In the genomic region with DNA sequence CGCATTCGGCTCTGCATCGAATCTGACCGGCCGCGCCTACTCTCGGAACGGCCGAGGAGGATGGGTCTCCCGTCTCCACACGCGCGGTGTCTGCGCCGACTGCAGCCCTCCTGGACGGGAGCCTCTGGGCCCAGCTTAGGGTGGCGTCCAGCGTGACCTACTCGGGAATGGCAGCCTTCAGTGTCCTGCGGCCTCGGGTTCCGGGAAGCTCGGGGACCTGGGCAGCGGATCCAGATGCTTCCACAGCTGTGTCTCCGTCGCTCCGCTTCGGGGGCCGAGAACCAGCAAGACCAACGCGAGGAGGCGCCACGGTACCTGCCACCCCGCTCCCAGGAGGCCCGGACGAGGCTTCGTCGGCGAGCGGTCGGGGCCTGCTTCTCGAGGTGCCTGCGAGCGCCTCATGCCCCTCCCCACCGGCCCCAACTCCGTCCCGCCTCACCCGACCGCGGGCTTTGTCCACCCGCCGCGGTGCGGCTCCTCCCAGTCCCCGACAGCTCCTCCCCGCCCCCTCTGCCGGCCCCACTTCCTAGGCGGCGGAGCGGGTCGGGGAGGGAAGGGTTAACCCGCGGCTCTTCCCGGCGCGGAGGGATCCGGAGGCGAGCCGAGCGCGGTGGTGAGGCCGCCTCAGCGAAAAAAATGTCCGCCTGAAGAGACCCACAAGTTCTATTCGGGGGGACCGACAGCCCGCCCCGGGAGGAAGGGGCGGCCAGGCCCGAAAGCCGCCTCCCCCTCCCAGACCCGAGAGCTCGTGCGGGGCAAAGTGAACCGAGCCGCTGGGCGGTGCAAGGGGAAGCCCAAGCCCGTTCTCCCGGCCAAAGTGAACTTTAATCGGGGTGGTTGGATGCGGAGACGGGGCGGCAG, we compare ENCODE assay signal across 7 cellular contexts.
DNase-seq lines count a peak whose midpoint lies in the region; ATAC-seq and TF ChIP-seq lines count a peak whose summit lies in the region.

A gene (plus strand): TSS at position 599 of the 861 bp plus-strand sequence. CDS start 1,270 bp downstream, outside the sequence.

- peak; percentile 39 for TF ChIP-seq CTCF in astrocyte of the cerebellum (IDR thresholded peaks at IDR 0.05; ENCODE audit: low read depth, low read length, missing control alignments)
- peak; percentile 47 for TF ChIP-seq CTCF in retinal pigment epithelial cell (conservative IDR thresholded peaks at IDR 0.05; ENCODE audit: low read depth, low read length)

- peak; percentile 50 for TF ChIP-seq POLR2A in GM18505 (IDR thresholded peaks at IDR 0.05; ENCODE audit: borderline replicate concordance, extremely low read depth, insufficient read depth, insufficient read length)

- in situ Hi-C loops in astrocyte of the cerebellum (cut with HindIII; ENCODE audit: low sequenced_read_pairs), result no loop called here

- DNase-seq in NCI-H2029 (lab: John Stamatoyannopoulos, UW) (peak; percentile 72), T-helper 22 cell (ENCODE audit: low read depth) (peak; percentile 82), astrocyte of the cerebellum (ENCODE audit: low read depth) (peak; percentile 90), hippocampal formation (lab: John Stamatoyannopoulos, UW) (peak; percentile 88), retinal pigment epithelial cell (ENCODE audit: low read depth) (peak; percentile 85)

- H3K4me3 ChIP-seq in astrocyte of the cerebellum (ENCODE audit: low read depth, low read length) (peak within 1 kb of the TSS; percentile 81), retinal pigment epithelial cell (ENCODE audit: low read length) (peak within 1 kb of the TSS; percentile 92)

- ATAC-seq in GM18505 (IDR thresholded peaks at IDR 0.05; ENCODE audit: unreplicated experiment) (peak; percentile 74), HG02973 (IDR thresholded peaks at IDR 0.05; ENCODE audit: unreplicated experiment) (peak; percentile 66)

Comparison
In these comparisons a context has a peak if more than half of its experiments do, and no peak if none do; other contexts are left out.
1. Peak in every context shown above with its lines: DNase-seq, ATAC-seq and H3K4me3 ChIP-seq.